In genomic region chr6:143252961-143253360, GRCh38 we compare ENCODE assay signal across 27 cellular contexts.
"Had no signal": no experiment of that assay in that cellular context is flagged by ENCODE, and none has a peak within 500 bp of the region (broad histone marks: within the 10 kb centered on the region; RNA-seq: fewer than 3 reads in every experiment).

No MANE protein-coding gene starts in this region.

- H3K27me3 ChIP-seq: ascending aorta, breast epithelium, dorsolateral prefrontal cortex, esophagus muscularis mucosa, foreskin keratinocyte, gastrocnemius medialis, heart left ventricle had no signal

- DNase-seq: activated CD4-positive, alpha-beta memory T cell treated with anti-CD3 and anti-CD28 coated beads for 36 hours; activated CD4-positive, alpha-beta T cell treated with anti-CD3 and anti-CD28 coated beads for 36 hours; activated CD4-positive, alpha-beta T cell treated with anti-CD3 and anti-CD28 coated beads, Interleukin-2, amount 10 ng/mL, durations not matched to agents 24 days and 14 days; activated CD4-positive, CD25-positive, alpha-beta regulatory T cell; activated CD4-positive, CD25-positive, alpha-beta regulatory T cell treated with anti-CD3 and anti-CD28 coated beads, Interleukin-2, amount 50 U/mL, for 72 hours; activated CD8-positive, alpha-beta memory T cell treated with anti-CD3 and anti-CD28 coated beads, Interleukin-2, amount 10 ng/mL, durations not matched to agents 7 days and 5 days; activated CD8-positive, alpha-beta memory T cell treated with anti-CD3 and anti-CD28 coated beads, Interleukin-2, amount 50 U/mL, for 4 hours; activated CD8-positive, alpha-beta T cell treated with anti-CD3 and anti-CD28 coated beads, Interleukin-2, amount 10 ng/mL, durations not matched to agents 7 days and 5 days; activated effector memory CD4-positive, alpha-beta T cell treated with anti-CD3 and anti-CD28 coated beads, Interleukin-2, amount 50 U/mL, for 16 hours; activated naive CD4-positive, alpha-beta T cell treated with anti-CD3 and anti-CD28 coated beads for 36 hours; activated naive CD8-positive, alpha-beta T cell treated with anti-CD3 and anti-CD28 coated beads for 36 hours; activated naive CD8-positive, alpha-beta T cell treated with anti-CD3 and anti-CD28 coated beads, Interleukin-2, amount 50 U/mL, for 24 hours; activated T-cell treated with anti-CD3 and anti-CD28 coated beads, Interleukin-2, amount 50 U/mL, for 1 hour; activated T-cell treated with anti-CD3 and anti-CD28 coated beads, Interleukin-2, amount 50 U/mL, for 48 hours; dorsolateral prefrontal cortex; effector memory CD4-positive, alpha-beta T cell; endodermal cell; erythroblast; foreskin keratinocyte; gastrocnemius medialis; glutamatergic neuron; heart left ventricle; T-helper 2 cell had no signal

- ATAC-seq: activated CD4-positive, alpha-beta T cell treated with anti-CD3 and anti-CD28 coated beads for 36 hours; activated CD8-positive, alpha-beta memory T cell treated with anti-CD3 and anti-CD28 coated beads, Interleukin-2, amount 10 ng/mL, durations not matched to agents 7 days and 5 days; activated CD8-positive, alpha-beta T cell treated with anti-CD3 and anti-CD28 coated beads, Interleukin-2, amount 10 ng/mL, durations not matched to agents 7 days and 5 days; activated naive CD8-positive, alpha-beta T cell treated with anti-CD3 and anti-CD28 coated beads, Interleukin-2, amount 50 U/mL, for 24 hours; foreskin keratinocyte; gastrocnemius medialis; heart left ventricle had no signal

- H3K4me3 ChIP-seq: ascending aorta, breast epithelium, coronary artery, dorsolateral prefrontal cortex, esophagus muscularis mucosa, gastrocnemius medialis, heart left ventricle had no signal

- H3K9me3 ChIP-seq: ascending aorta, breast epithelium, esophagus muscularis mucosa, gastrocnemius medialis, heart left ventricle had no signal

- H3K36me3 ChIP-seq: breast epithelium, esophagus muscularis mucosa, gastrocnemius medialis, heart left ventricle had no signal

- H3K27ac ChIP-seq: ascending aorta, breast epithelium, coronary artery, dorsolateral prefrontal cortex, esophagus muscularis mucosa, foreskin keratinocyte, gastrocnemius medialis, heart left ventricle had no signal

- H3K4me1 ChIP-seq: ascending aorta, breast epithelium, foreskin keratinocyte, gastrocnemius medialis had no signal
